Comparison of ENCODE assay signal across 1 cellular context in genomic region chr21:20968391-20968790, GRCh38.
TF ChIP-seq lines count a peak whose summit lies in the region.

No MANE protein-coding gene starts in this region.

TF ChIP-seq in H1, 55 proteins besides CTCF, POLR2A, EP300 and RAD21:
- TF ChIP-seq TCF12 (IDR thresholded peaks at IDR 0.05; ENCODE audit: low read depth, low read length) (no peak), SP1 (IDR thresholded peaks at IDR 0.05; ENCODE audit: low read depth, low read length) (no peak), CEBPB (IDR thresholded peaks at IDR 0.05; ENCODE audit: low read depth, low read length) (no peak)
